Comparison of ENCODE assay signal across 1 cellular context in the genomic region with DNA sequence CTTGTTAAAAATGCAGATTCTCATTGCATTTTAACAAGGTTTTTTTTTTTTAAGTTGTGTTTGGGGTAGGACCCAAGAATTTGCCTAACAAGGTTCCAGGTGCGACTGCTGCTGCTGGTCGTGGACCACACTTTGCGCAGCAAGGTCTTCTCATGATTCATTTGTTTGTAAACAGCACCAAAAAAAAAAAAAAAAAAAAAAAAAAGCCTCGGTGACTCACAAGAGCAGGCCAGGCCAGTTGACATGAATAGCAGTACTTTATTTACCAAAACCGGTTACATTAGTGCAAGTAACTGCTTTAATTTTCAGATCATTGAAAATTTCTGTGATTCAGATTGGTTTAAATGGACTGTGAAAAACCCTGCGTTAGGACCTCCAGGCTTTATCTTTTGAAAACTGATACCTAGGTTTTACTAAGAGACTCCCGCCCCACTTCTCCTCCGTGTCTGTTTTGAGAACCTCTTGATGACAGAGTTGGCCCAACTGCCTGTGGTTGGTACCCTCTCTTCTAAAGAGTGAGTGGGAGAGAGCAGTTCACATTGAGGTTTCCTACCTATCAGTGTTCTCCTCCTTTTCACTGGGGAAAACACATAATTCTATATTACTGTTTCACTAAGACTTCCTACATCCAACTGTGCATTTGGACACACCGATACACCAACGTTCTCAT.
TF ChIP-seq lines count a peak whose summit lies in the region.

No MANE protein-coding gene starts in this region.

TF ChIP-seq in H1, 55 proteins besides CTCF, POLR2A, EP300 and RAD21 (continued from another document):
- TF ChIP-seq TAF7 (optimal IDR thresholded peaks at IDR 0.05; ENCODE audit: borderline replicate concordance, low read depth, low read length) (no peak), SIN3A (conservative IDR thresholded peaks at IDR 0.05 in 1 of 2, IDR thresholded peaks at IDR 0.05 in 1 of 2; ENCODE audit: low read depth in 1 of 2, low read length in 2 of 2) (no peak), TCF12 (IDR thresholded peaks at IDR 0.05; ENCODE audit: low read depth, low read length) (no peak), SP1 (IDR thresholded peaks at IDR 0.05; ENCODE audit: low read depth, low read length) (no peak), NRF1 (IDR thresholded peaks at IDR 0.05; ENCODE audit: low read depth, low read length) (no peak), SIRT6 (IDR thresholded peaks at IDR 0.05; ENCODE audit: low read length) (no peak), KDM1A (IDR thresholded peaks at IDR 0.05; ENCODE audit: borderline replicate concordance, low read length) (no peak), POLR2AphosphoS5 (IDR thresholded peaks at IDR 0.05; ENCODE audit: low read depth, low read length) (no peak), RBBP5 (IDR thresholded peaks at IDR 0.05; ENCODE audit: borderline replicate concordance, low read depth, low read length) (no peak), CREB1 (IDR thresholded peaks at IDR 0.05) (no peak), RNF2 (IDR thresholded peaks at IDR 0.05; ENCODE audit: borderline replicate concordance, low read depth, low read length, missing control alignments, poor library complexity, severe bottlenecking) (no peak), POU5F1 (IDR thresholded peaks at IDR 0.05; ENCODE audit: low read depth, low read length) (no peak), RFX5 (IDR thresholded peaks at IDR 0.05; ENCODE audit: borderline replicate concordance, low read depth, low read length) (no peak), JUN (IDR thresholded peaks at IDR 0.05; ENCODE audit: low read depth, low read length) (no peak)
- TF ChIP-seq, protein P1, sequence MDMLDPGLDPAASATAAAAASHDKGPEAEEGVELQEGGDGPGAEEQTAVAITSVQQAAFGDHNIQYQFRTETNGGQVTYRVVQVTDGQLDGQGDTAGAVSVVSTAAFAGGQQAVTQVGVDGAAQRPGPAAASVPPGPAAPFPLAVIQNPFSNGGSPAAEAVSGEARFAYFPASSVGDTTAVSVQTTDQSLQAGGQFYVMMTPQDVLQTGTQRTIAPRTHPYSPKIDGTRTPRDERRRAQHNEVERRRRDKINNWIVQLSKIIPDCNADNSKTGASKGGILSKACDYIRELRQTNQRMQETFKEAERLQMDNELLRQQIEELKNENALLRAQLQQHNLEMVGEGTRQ (IDR thresholded peaks at IDR 0.05; ENCODE audit: low read length), result no peak
- TF ChIP-seq, protein P2, sequence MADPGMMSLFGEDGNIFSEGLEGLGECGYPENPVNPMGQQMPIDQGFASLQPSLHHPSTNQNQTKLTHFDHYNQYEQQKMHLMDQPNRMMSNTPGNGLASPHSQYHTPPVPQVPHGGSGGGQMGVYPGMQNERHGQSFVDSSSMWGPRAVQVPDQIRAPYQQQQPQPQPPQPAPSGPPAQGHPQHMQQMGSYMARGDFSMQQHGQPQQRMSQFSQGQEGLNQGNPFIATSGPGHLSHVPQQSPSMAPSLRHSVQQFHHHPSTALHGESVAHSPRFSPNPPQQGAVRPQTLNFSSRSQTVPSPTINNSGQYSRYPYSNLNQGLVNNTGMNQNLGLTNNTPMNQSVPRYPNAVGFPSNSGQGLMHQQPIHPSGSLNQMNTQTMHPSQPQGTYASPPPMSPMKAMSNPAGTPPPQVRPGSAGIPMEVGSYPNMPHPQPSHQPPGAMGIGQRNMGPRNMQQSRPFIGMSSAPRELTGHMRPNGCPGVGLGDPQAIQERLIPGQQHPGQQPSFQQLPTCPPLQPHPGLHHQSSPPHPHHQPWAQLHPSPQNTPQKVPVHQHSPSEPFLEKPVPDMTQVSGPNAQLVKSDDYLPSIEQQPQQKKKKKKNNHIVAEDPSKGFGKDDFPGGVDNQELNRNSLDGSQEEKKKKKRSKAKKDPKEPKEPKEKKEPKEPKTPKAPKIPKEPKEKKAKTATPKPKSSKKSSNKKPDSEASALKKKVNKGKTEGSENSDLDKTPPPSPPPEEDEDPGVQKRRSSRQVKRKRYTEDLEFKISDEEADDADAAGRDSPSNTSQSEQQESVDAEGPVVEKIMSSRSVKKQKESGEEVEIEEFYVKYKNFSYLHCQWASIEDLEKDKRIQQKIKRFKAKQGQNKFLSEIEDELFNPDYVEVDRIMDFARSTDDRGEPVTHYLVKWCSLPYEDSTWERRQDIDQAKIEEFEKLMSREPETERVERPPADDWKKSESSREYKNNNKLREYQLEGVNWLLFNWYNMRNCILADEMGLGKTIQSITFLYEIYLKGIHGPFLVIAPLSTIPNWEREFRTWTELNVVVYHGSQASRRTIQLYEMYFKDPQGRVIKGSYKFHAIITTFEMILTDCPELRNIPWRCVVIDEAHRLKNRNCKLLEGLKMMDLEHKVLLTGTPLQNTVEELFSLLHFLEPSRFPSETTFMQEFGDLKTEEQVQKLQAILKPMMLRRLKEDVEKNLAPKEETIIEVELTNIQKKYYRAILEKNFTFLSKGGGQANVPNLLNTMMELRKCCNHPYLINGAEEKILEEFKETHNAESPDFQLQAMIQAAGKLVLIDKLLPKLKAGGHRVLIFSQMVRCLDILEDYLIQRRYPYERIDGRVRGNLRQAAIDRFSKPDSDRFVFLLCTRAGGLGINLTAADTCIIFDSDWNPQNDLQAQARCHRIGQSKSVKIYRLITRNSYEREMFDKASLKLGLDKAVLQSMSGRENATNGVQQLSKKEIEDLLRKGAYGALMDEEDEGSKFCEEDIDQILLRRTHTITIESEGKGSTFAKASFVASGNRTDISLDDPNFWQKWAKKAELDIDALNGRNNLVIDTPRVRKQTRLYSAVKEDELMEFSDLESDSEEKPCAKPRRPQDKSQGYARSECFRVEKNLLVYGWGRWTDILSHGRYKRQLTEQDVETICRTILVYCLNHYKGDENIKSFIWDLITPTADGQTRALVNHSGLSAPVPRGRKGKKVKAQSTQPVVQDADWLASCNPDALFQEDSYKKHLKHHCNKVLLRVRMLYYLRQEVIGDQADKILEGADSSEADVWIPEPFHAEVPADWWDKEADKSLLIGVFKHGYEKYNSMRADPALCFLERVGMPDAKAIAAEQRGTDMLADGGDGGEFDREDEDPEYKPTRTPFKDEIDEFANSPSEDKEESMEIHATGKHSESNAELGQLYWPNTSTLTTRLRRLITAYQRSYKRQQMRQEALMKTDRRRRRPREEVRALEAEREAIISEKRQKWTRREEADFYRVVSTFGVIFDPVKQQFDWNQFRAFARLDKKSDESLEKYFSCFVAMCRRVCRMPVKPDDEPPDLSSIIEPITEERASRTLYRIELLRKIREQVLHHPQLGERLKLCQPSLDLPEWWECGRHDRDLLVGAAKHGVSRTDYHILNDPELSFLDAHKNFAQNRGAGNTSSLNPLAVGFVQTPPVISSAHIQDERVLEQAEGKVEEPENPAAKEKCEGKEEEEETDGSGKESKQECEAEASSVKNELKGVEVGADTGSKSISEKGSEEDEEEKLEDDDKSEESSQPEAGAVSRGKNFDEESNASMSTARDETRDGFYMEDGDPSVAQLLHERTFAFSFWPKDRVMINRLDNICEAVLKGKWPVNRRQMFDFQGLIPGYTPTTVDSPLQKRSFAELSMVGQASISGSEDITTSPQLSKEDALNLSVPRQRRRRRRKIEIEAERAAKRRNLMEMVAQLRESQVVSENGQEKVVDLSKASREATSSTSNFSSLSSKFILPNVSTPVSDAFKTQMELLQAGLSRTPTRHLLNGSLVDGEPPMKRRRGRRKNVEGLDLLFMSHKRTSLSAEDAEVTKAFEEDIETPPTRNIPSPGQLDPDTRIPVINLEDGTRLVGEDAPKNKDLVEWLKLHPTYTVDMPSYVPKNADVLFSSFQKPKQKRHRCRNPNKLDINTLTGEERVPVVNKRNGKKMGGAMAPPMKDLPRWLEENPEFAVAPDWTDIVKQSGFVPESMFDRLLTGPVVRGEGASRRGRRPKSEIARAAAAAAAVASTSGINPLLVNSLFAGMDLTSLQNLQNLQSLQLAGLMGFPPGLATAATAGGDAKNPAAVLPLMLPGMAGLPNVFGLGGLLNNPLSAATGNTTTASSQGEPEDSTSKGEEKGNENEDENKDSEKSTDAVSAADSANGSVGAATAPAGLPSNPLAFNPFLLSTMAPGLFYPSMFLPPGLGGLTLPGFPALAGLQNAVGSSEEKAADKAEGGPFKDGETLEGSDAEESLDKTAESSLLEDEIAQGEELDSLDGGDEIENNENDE (IDR thresholded peaks at IDR 0.05; ENCODE audit: insufficient replicate concordance, low read length), result no peak
TF ChIP-seq in H1: peak in this region for 0.
